In genomic region chr3:172476339-172476738, GRCh38 we compare ENCODE assay signal across 11 cellular contexts. TPM values are rescaled to one million over a fixed set of nuclear protein-coding genes. Genes with fewer than 3 reads are reported as not detected.
DNase-seq lines count a peak whose midpoint lies in the region; ATAC-seq and TF ChIP-seq lines count a peak whose summit lies in the region.
"Had no signal": no experiment of that assay in that cellular context is flagged by ENCODE, and none has a peak within 500 bp of the region (broad histone marks: within the 10 kb centered on the region; RNA-seq: fewer than 3 reads in every experiment).

No MANE protein-coding gene starts in this region.

- no peaks in the 10 kb centered on the region for H3K27me3 ChIP-seq in esophagus muscularis mucosa

- no peak for TF ChIP-seq POLR2A in esophagus muscularis mucosa (IDR thresholded peaks at IDR 0.05; ENCODE audit: low read depth)

- H3K4me3 Mint-ChIP-seq in activated CD8-positive, alpha-beta T cell treated with anti-CD3 and anti-CD28 coated beads for 36 hours = peak overlapping the region; percentile 77
- no peak overlapping the region for H3K4me3 Mint-ChIP-seq in activated CD8-positive, alpha-beta T cell treated with anti-CD3 and anti-CD28 coated beads, Interleukin-2, amount 10 ng/mL, durations not matched to agents 7 days and 5 days
- H3K4me3 Mint-ChIP-seq in stimulated activated effector memory CD8-positive, alpha-beta T cell treated with anti-CD3 and anti-CD28 coated beads, Interleukin-12 subunit alpha, Interleukin-12 subunit beta, amount 100 ng/mL, for 72 hours = peak overlapping the region; percentile 77

- H3K27ac ChIP-seq in SK-N-MC (no peak overlapping the region), esophagus muscularis mucosa (replicated peaks in 1 of 4) (no peak overlapping the region)
- H3K27ac ChIP-seq: C4-2B had no signal

- H3K9ac ChIP-seq in SK-N-MC (ENCODE audit: insufficient read length) = peak overlapping the region; percentile 47

- no peak for TF ChIP-seq CTCF in activated CD8-positive, alpha-beta T cell treated with anti-CD3 and anti-CD28 coated beads for 36 hours (IDR thresholded peaks at IDR 0.05)
- TF ChIP-seq CTCF in esophagus muscularis mucosa (IDR thresholded peaks at IDR 0.05) = no peak

- POLR2A ChIA-PET in activated CD8-positive, alpha-beta T cell treated with anti-CD3 and anti-CD28 coated beads for 36 hours (lab: Charles Lee) = no interaction called here
- POLR2A ChIA-PET in activated CD8-positive, alpha-beta T cell treated with anti-CD3 and anti-CD28 coated beads, Interleukin-2, amount 10 ng/mL, durations not matched to agents 7 days and 5 days (lab: Charles Lee) = no interaction called here

- no peak for TF ChIP-seq EP300 in esophagus muscularis mucosa (IDR thresholded peaks at IDR 0.05)

- H3K4me3 ChIP-seq in SK-N-MC (peak overlapping the region; percentile 89), esophagus muscularis mucosa (peak overlapping the region in 3 of 4 donors; percentile 41 to 53 (median 46))

- H3K9me3 ChIP-seq in SK-N-MC (ENCODE audit: low read depth, low read length) (no peaks in the 10 kb centered on the region), esophagus muscularis mucosa (no peaks in the 10 kb centered on the region)

- no peaks in the 10 kb centered on the region for H3K36me3 Mint-ChIP-seq in activated CD8-positive, alpha-beta T cell treated with anti-CD3 and anti-CD28 coated beads for 36 hours (ENCODE audit: low read depth)
- H3K36me3 Mint-ChIP-seq in activated CD8-positive, alpha-beta T cell treated with anti-CD3 and anti-CD28 coated beads, Interleukin-2, amount 10 ng/mL, durations not matched to agents 7 days and 5 days (ENCODE audit: low read depth) = no peaks in the 10 kb centered on the region
- H3K36me3 Mint-ChIP-seq in stimulated activated effector memory CD8-positive, alpha-beta T cell treated with anti-CD3 and anti-CD28 coated beads, Interleukin-12 subunit alpha, Interleukin-12 subunit beta, amount 100 ng/mL, for 72 hours = no peaks in the 10 kb centered on the region

- DNase-seq in activated CD8-positive, alpha-beta T cell treated with anti-CD3 and anti-CD28 coated beads for 36 hours = no peak
- no peak for DNase-seq in activated CD8-positive, alpha-beta T cell treated with anti-CD3 and anti-CD28 coated beads, Interleukin-2, amount 10 ng/mL, durations not matched to agents 7 days and 5 days
- DNase-seq in SK-N-MC (ENCODE audit: low read depth, low spot score) (no peak), esophagus muscularis mucosa (ENCODE audit: extremely low spot score) (no peak), activated gamma-delta T cell treated with Interleukin-2 at 50 U/mL for 16 hours (no peak)
- DNase-seq in stimulated activated effector memory CD8-positive, alpha-beta T cell treated with anti-CD3 and anti-CD28 coated beads, Interleukin-12 subunit alpha, Interleukin-12 subunit beta, amount 100 ng/mL, for 72 hours (ENCODE audit: low spot score in 2 of 2) = no peak
- DNase-seq: mesendoderm, NCI-H2171 had no signal

- peaks cover 3% of the 10 kb centered on the region for H3K27me3 Mint-ChIP-seq in activated CD8-positive, alpha-beta T cell treated with anti-CD3 and anti-CD28 coated beads for 36 hours
- peaks cover 4% of the 10 kb centered on the region for H3K27me3 Mint-ChIP-seq in activated CD8-positive, alpha-beta T cell treated with anti-CD3 and anti-CD28 coated beads, Interleukin-2, amount 10 ng/mL, durations not matched to agents 7 days and 5 days (ENCODE audit: low read depth)

- peaks cover 9% of the 10 kb centered on the region for H3K4me1 Mint-ChIP-seq in activated CD8-positive, alpha-beta T cell treated with anti-CD3 and anti-CD28 coated beads for 36 hours (ENCODE audit: low read depth)
- peaks cover 18% of the 10 kb centered on the region for H3K4me1 Mint-ChIP-seq in activated CD8-positive, alpha-beta T cell treated with anti-CD3 and anti-CD28 coated beads, Interleukin-2, amount 10 ng/mL, durations not matched to agents 7 days and 5 days (ENCODE audit: low read depth)
- peaks cover 15% of the 10 kb centered on the region for H3K4me1 Mint-ChIP-seq in stimulated activated effector memory CD8-positive, alpha-beta T cell treated with anti-CD3 and anti-CD28 coated beads, Interleukin-12 subunit alpha, Interleukin-12 subunit beta, amount 100 ng/mL, for 72 hours

- WGBS in esophagus muscularis mucosa = 82% methylated on average over 5 of the region's 5 CpGs

- peaks cover 0 to 5% (median 2%) of the 10 kb centered on the region in 4 donors for H3K4me1 ChIP-seq in esophagus muscularis mucosa

- no peak overlapping the region for H3K27ac Mint-ChIP-seq in activated CD8-positive, alpha-beta T cell treated with anti-CD3 and anti-CD28 coated beads for 36 hours
- no peak overlapping the region for H3K27ac Mint-ChIP-seq in activated CD8-positive, alpha-beta T cell treated with anti-CD3 and anti-CD28 coated beads, Interleukin-2, amount 10 ng/mL, durations not matched to agents 7 days and 5 days
- H3K27ac Mint-ChIP-seq in stimulated activated effector memory CD8-positive, alpha-beta T cell treated with anti-CD3 and anti-CD28 coated beads, Interleukin-12 subunit alpha, Interleukin-12 subunit beta, amount 100 ng/mL, for 72 hours = no peak overlapping the region

- CTCF ChIA-PET in activated CD8-positive, alpha-beta T cell treated with anti-CD3 and anti-CD28 coated beads for 36 hours (lab: Charles Lee) = interaction anchor here (0.7 to 4.4 kb wide), 11 partner anchors 11 to 193 kb away, joined by 3 to 34 read pairs (median 5); no protein-coding TSS in a partner anchor
- CTCF ChIA-PET in activated CD8-positive, alpha-beta T cell treated with anti-CD3 and anti-CD28 coated beads, Interleukin-2, amount 10 ng/mL, durations not matched to agents 7 days and 5 days (lab: Charles Lee) = interaction anchor here (0.7 to 3.4 kb wide), 10 partner anchors 15 to 192 kb away, joined by 3 to 23 read pairs (median 4); no protein-coding TSS in a partner anchor

- H3K36me3 ChIP-seq in SK-N-MC (ENCODE audit: insufficient read depth, low read length) (no peaks in the 10 kb centered on the region), esophagus muscularis mucosa (no peaks in the 10 kb centered on the region)

- intact Hi-C loops in activated CD8-positive, alpha-beta T cell treated with anti-CD3 and anti-CD28 coated beads for 36 hours (cut with micrococcal nuclease) = loop anchor here (10.0 kb wide), 1 partner anchor 142 kb away; no protein-coding TSS in a partner anchor
- intact Hi-C loops in esophagus muscularis mucosa (cut with DNase I) = loop anchor here (10.0 kb wide), 1 partner anchor 832 kb away; no protein-coding TSS in a partner anchor

- peaks cover 2% of the 10 kb centered on the region for H3K9me3 Mint-ChIP-seq in activated CD8-positive, alpha-beta T cell treated with anti-CD3 and anti-CD28 coated beads for 36 hours
- no peaks in the 10 kb centered on the region for H3K9me3 Mint-ChIP-seq in activated CD8-positive, alpha-beta T cell treated with anti-CD3 and anti-CD28 coated beads, Interleukin-2, amount 10 ng/mL, durations not matched to agents 7 days and 5 days (ENCODE audit: insufficient read depth)
- H3K9me3 Mint-ChIP-seq in stimulated activated effector memory CD8-positive, alpha-beta T cell treated with anti-CD3 and anti-CD28 coated beads, Interleukin-12 subunit alpha, Interleukin-12 subunit beta, amount 100 ng/mL, for 72 hours = no peaks in the 10 kb centered on the region

- ATAC-seq in activated CD8-positive, alpha-beta T cell treated with anti-CD3 and anti-CD28 coated beads for 36 hours = no peak
- ATAC-seq in activated CD8-positive, alpha-beta T cell treated with anti-CD3 and anti-CD28 coated beads, Interleukin-2, amount 10 ng/mL, durations not matched to agents 7 days and 5 days = no peak
- no peak for ATAC-seq in stimulated activated effector memory CD8-positive, alpha-beta T cell treated with anti-CD3 and anti-CD28 coated beads, Interleukin-12 subunit alpha, Interleukin-12 subunit beta, amount 100 ng/mL, for 72 hours
- ATAC-seq in HG03521 (IDR thresholded peaks at IDR 0.05; ENCODE audit: unreplicated experiment) (no peak), HG03280 (IDR thresholded peaks at IDR 0.05; ENCODE audit: unreplicated experiment) (no peak)

RNA-seq across cellular contexts. Expression of gene GHSR, which starts 28.1 kb away (rescaled TPM):
- total RNA-seq in activated CD8-positive, alpha-beta T cell treated with anti-CD3 and anti-CD28 coated beads for 36 hours = not detected
- not detected for total RNA-seq in activated CD8-positive, alpha-beta T cell treated with anti-CD3 and anti-CD28 coated beads, Interleukin-2, amount 10 ng/mL, durations not matched to agents 7 days and 5 days
- total RNA-seq in esophagus muscularis mucosa = not detected

RNA-seq across cellular contexts. Expression of gene TNFSF10, which starts 46.9 kb away (rescaled TPM):
- 10 to 100 TPM; 21.5 to 23.6 TPM for total RNA-seq in activated CD8-positive, alpha-beta T cell treated with anti-CD3 and anti-CD28 coated beads for 36 hours
- total RNA-seq in activated CD8-positive, alpha-beta T cell treated with anti-CD3 and anti-CD28 coated beads, Interleukin-2, amount 10 ng/mL, durations not matched to agents 7 days and 5 days = 100 to 1,000 TPM; 106 to 108 TPM
- 10 to 100 TPM; 23.3 to 31.4 (median 27.7) TPM for total RNA-seq in esophagus muscularis mucosa
